ENCODE assay signal across 27 cellular contexts in genomic region chrX:10516781-10517322, GRCh38.
"Had no signal": no experiment of that assay in that cellular context is flagged by ENCODE, and none has a peak within 500 bp of the region (broad histone marks: within the 10 kb centered on the region; RNA-seq: fewer than 3 reads in every experiment).

No MANE protein-coding gene starts in this region.

- H3K4me3 ChIP-seq: cardiac muscle cell, MG63 had no signal

- H3K36me3 ChIP-seq: WERI-Rb-1 had no signal

- H3K27ac ChIP-seq: cardiac muscle cell, WERI-Rb-1 had no signal

- H3K9me3 ChIP-seq: MG63 had no signal

- DNase-seq: activated CD4-positive, alpha-beta memory T cell treated with anti-CD3 and anti-CD28 coated beads, Interleukin-2, amount 10 ng/mL, durations not matched to agents 7 days and 5 days; activated CD4-positive, alpha-beta T cell treated with anti-CD3 and anti-CD28 coated beads for 1 hour; activated CD4-positive, alpha-beta T cell treated with anti-CD3 and anti-CD28 coated beads for 48 hours; activated CD4-positive, CD25-positive, alpha-beta regulatory T cell; activated CD8-positive, alpha-beta memory T cell treated with anti-CD3 and anti-CD28 coated beads for 24 hours; activated CD8-positive, alpha-beta memory T cell treated with anti-CD3 and anti-CD28 coated beads, Interleukin-2, amount 10 ng/mL, durations not matched to agents 7 days and 5 days; activated CD8-positive, alpha-beta memory T cell treated with anti-CD3 and anti-CD28 coated beads, Interleukin-2, amount 50 U/mL, for 48 hours; activated effector memory CD4-positive, alpha-beta T cell treated with Interleukin-2 at 50 U/mL for 16 hours; activated naive CD4-positive, alpha-beta T cell treated with anti-CD3 and anti-CD28 coated beads, Interleukin-2, amount 10 ng/mL, durations not matched to agents 7 days and 5 days; activated naive CD8-positive, alpha-beta T cell treated with anti-CD3 and anti-CD28 coated beads, Interleukin-2, amount 50 U/mL, for 24 hours; activated T-cell treated with anti-CD3 and anti-CD28 coated beads, Interleukin-2, amount 50 U/mL, for 48 hours; anterior cingulate cortex; Kasumi-1; KG1; MG63; NCI-H1048; NCI-H1105 treated with DMSO at 0.1 percent for 48 hours; NCI-H1436; NCI-H1694 treated with DMSO at 0.1 percent for 48 hours; NCI-H2029; NCI-H345; NCI-H524 treated with DMSO at 0.1 percent for 48 hours; RPMI8226; SHP77 treated with DMSO at 0.1 percent for 48 hours; T1000; WERI-Rb-1 had no signal

- H3K27me3 ChIP-seq: cardiac muscle cell, MG63 had no signal
